Comparison of ENCODE assay signal across 9 cellular contexts in the genomic region with DNA sequence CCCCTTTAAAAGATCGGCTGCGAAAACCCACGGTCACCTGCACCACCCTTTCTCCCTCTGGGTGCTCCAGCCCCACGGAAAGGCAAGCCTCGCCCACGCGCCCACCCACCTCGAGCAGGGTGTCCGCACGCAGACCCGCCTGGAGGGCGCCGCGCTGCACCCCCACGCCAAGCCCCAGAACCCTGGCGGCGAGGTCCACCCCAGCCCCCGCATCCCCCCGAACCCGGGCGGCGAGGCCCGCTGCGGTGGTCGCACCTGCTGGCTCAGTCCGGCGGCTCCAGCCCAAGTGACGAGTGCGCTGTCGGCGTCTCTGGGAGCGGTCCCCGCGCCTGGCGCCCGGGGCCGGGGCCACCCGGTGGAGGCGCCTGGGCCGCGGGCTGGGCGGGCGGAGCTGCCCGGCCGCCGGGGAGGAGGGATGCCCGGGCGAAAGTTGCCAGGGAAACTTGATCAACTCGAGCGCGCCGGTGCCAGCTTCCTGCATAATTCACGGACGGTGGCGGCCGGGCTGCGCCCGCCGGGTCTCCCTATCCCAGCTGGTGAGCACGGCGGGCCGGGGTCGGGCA. TPM values are rescaled to one million over a fixed set of nuclear protein-coding genes. Genes with fewer than 3 reads are reported as not detected.
A peak's percentile ranks its signal among the peaks of the same experiment; 100 is the strongest.
DNase-seq lines count a peak whose midpoint lies in the region; ATAC-seq and TF ChIP-seq lines count a peak whose summit lies in the region.
"Had no signal": no experiment of that assay in that cellular context is flagged by ENCODE, and none has a peak within 500 bp of the region (broad histone marks: within the 10 kb centered on the region; RNA-seq: fewer than 3 reads in every experiment).

No MANE protein-coding gene starts in this region.

- no peak overlapping the region for H2BK12ac ChIP-seq in trophoblast cell (ENCODE audit: low read length)

- peak overlapping the region; percentile 38; the same call in 1 of the 2 replicates for H3K4me3 ChIP-seq in DOHH2 (ENCODE audit: low read length)
- peak overlapping the region in 3 of 4 experiments; percentile 40 to 65 (median 59) for H3K4me3 ChIP-seq in fibroblast of lung (replicated peaks in 1 of 4; ENCODE audit: control extremely low read depth in 1 of 4, insufficient read depth in 1 of 4, low read depth in 3 of 4, low read length in 4 of 4)
- peak overlapping the region; percentile 86 for H3K4me3 ChIP-seq in trophoblast cell (ENCODE audit: low read depth, low read length)

- no peaks in the 10 kb centered on the region for H3K9me3 ChIP-seq in DOHH2 (ENCODE audit: control insufficient read depth, insufficient read depth, low read length)
- H3K9me3 ChIP-seq in fibroblast of lung (ENCODE audit: control insufficient read depth, insufficient read depth, low read depth, low read length) = no peaks in the 10 kb centered on the region
- H3K9me3 ChIP-seq in trophoblast cell (ENCODE audit: insufficient read depth, low read depth, low read length) = no peaks in the 10 kb centered on the region

- H3K27me3 ChIP-seq in DOHH2 (ENCODE audit: control insufficient read depth, low read length) (peaks cover 53% of the 10 kb centered on the region), fibroblast of lung (ENCODE audit: control insufficient read depth, insufficient read depth, low read length) (no peaks in the 10 kb centered on the region), trophoblast cell (ENCODE audit: insufficient read depth, low read length) (no peaks in the 10 kb centered on the region)

- no peaks in the 10 kb centered on the region for H3F3A ChIP-seq in DOHH2 (ENCODE audit: control insufficient read depth, insufficient read depth)

- H3K36me3 ChIP-seq in DOHH2 (ENCODE audit: control insufficient read depth, low read length) (no peaks in the 10 kb centered on the region), fibroblast of lung (ENCODE audit: control insufficient read depth, insufficient read depth, low read length) (no peaks in the 10 kb centered on the region), trophoblast cell (ENCODE audit: control insufficient read depth in 1 of 2, insufficient read depth in 2 of 2, low read length in 2 of 2) (peaks cover 0 to 6% of the 10 kb centered on the region in 2 experiments)

- H2AK5ac ChIP-seq in trophoblast cell (ENCODE audit: low read length) = peak overlapping the region; percentile 35

- DNase-seq in NCI-H510A treated with DMSO at 0.1 percent for 48 hours (lab: John Stamatoyannopoulos, UW) (peak; percentile 20), fibroblast of lung (ENCODE audit: low read depth in 2 of 2) (no peak), trophoblast cell (peak in 1 of 2 donors; percentile 31), GM10248 (ENCODE audit: extremely low spot score) (no peak), MV-4-11 (lab: John Stamatoyannopoulos, UW) (no peak)
- no peak for DNase-seq in stimulated activated CD4-positive, alpha-beta T cell treated with anti-CD3 and anti-CD28 coated beads, Interleukin-4, amount 100 ng/mL, for 24 hours
- DNase-seq: activated CD4-positive, alpha-beta T cell treated with anti-CD3 and anti-CD28 coated beads, Interleukin-2, amount 50 U/mL, for 48 hours had no signal

- whole genome bisulfite sequencing in trophoblast cell (ENCODE audit: extremely low coverage, insufficient coverage, insufficient read length) = no CpG with 5 or more reads among the region's 63 CpGs

- H2BK5ac ChIP-seq in trophoblast cell (ENCODE audit: low read depth, low read length, poor library complexity) = peak overlapping the region; percentile 94

- H3K4ac ChIP-seq in trophoblast cell (ENCODE audit: low read depth, low read length) = peak overlapping the region; percentile 74

- H4K20me1 ChIP-seq in DOHH2 (ENCODE audit: control insufficient read depth, insufficient read depth, low read depth, low read length) = no peaks in the 10 kb centered on the region
- no peaks in the 10 kb centered on the region for H4K20me1 ChIP-seq in fibroblast of lung (ENCODE audit: control insufficient read depth, extremely low read depth, insufficient read depth, low read length)

- H4K12ac ChIP-seq in trophoblast cell (ENCODE audit: low read depth, low read length) = peak overlapping the region; percentile 51

- no peak overlapping the region for H2AFZ ChIP-seq in fibroblast of lung (ENCODE audit: low read length)
- H2AFZ ChIP-seq in trophoblast cell (ENCODE audit: insufficient read depth, low read length, poor library complexity) = peak overlapping the region; percentile 97

- no peaks in the 10 kb centered on the region for H3K9me2 ChIP-seq in DOHH2 (replicated peaks; ENCODE audit: control insufficient read depth, low read length)

- peaks cover 40% of the 10 kb centered on the region for H3K79me1 ChIP-seq in trophoblast cell (ENCODE audit: low read length)

- no peaks in the 10 kb centered on the region for H3K79me2 ChIP-seq in DOHH2 (ENCODE audit: control insufficient read depth, low read length)
- H3K79me2 ChIP-seq in fibroblast of lung (ENCODE audit: control insufficient read depth, insufficient read depth, low read length) = no peaks in the 10 kb centered on the region
- H3K79me2 ChIP-seq in trophoblast cell (ENCODE audit: control insufficient read depth, insufficient read depth, low read length, poor library complexity) = peaks cover 27% of the 10 kb centered on the region

- H4K91ac ChIP-seq in trophoblast cell (ENCODE audit: low read depth, low read length) = peak overlapping the region; percentile 99

- H3K27ac ChIP-seq in DOHH2 (ENCODE audit: low read depth, low read length) = no peak overlapping the region
- no peak overlapping the region for H3K27ac ChIP-seq in fibroblast of lung (ENCODE audit: insufficient read depth, low read length)
- H3K27ac ChIP-seq in trophoblast cell (ENCODE audit: low read depth, low read length) = peak overlapping the region; percentile 54

- H3K14ac ChIP-seq in trophoblast cell (ENCODE audit: low read length) = peak overlapping the region; percentile 77

- H2BK120ac ChIP-seq in trophoblast cell (ENCODE audit: insufficient read depth, low read length, poor library complexity) = peak overlapping the region; percentile 36

- no peak overlapping the region for H3K23ac ChIP-seq in trophoblast cell (ENCODE audit: low read length)

- H3K18ac ChIP-seq in trophoblast cell (ENCODE audit: low read length) = peak overlapping the region; percentile 96

- peak overlapping the region; percentile 33 for H3K4me2 ChIP-seq in DOHH2 (ENCODE audit: low read length)
- H3K4me2 ChIP-seq in fibroblast of lung (ENCODE audit: extremely low read depth, insufficient read depth, low read length) = peak overlapping the region; percentile 68
- peak overlapping the region; percentile 80 for H3K4me2 ChIP-seq in trophoblast cell (ENCODE audit: low read length)

- POLR2A ChIA-PET in GM10248 (lab: Yijun Ruan, JAX) = no interaction called here

- CTCF ChIA-PET in GM10248 (lab: Yijun Ruan, JAX) = interaction anchor here (1.5 kb wide), 1 partner anchor 10 kb away, joined by 3 read pairs; no protein-coding TSS in a partner anchor

- H3K9ac ChIP-seq in fibroblast of lung (ENCODE audit: insufficient read depth, low read length) = peak overlapping the region; percentile 46
- H3K9ac ChIP-seq in trophoblast cell (ENCODE audit: low read length) = peak overlapping the region; percentile 19

- peak overlapping the region; percentile 80 for H4K8ac ChIP-seq in trophoblast cell (ENCODE audit: low read depth, low read length)

- no peak for ATAC-seq in HG03342 (IDR thresholded peaks at IDR 0.05; ENCODE audit: unreplicated experiment)

- H3K4me1 ChIP-seq in DOHH2 (ENCODE audit: control insufficient read depth, low read length) (peaks cover 18% of the 10 kb centered on the region), fibroblast of lung (ENCODE audit: control insufficient read depth, extremely low read depth, insufficient read depth, low read length) (no peaks in the 10 kb centered on the region), trophoblast cell (ENCODE audit: control insufficient read depth in 1 of 2, insufficient read depth in 2 of 2, low read length in 2 of 2) (peaks cover 40 to 43% of the 10 kb centered on the region in 2 experiments)

- TF ChIP-seq CTCF in DOHH2 (IDR thresholded peaks at IDR 0.05; ENCODE audit: low read depth, low read length, poor library complexity, severe bottlenecking) (no peak), fibroblast of lung (conservative IDR thresholded peaks at IDR 0.05 in 1 of 2, IDR thresholded peaks at IDR 0.05 in 1 of 2; ENCODE audit: low read depth in 1 of 2, low read length in 2 of 2) (no peak), GM10248 (IDR thresholded peaks at IDR 0.05; ENCODE audit: control extremely low read depth, extremely low read depth, low read depth, missing control alignments) (no peak)

RNA-seq across cellular contexts. Expression of a gene that starts 1.1 kb away (rescaled TPM):
- total RNA-seq in fibroblast of lung = 1.3 and 11.6 TPM in 2 replicates
- polyA plus RNA-seq in fibroblast of lung = 3.2 and 4.6 TPM in 2 replicates
- polyA plus RNA-seq in fibroblast of lung (2012) = 3.8 and 4.9 TPM in 2 replicates
- polyA minus RNA-seq in fibroblast of lung (ENCODE audit: low replicate concordance) = 17.9 and 41.5 TPM in 2 replicates
- polyA plus RNA-seq in trophoblast cell (2013) = 20.8 and 21.4 TPM in 2 replicates
